ENCODE assay signal across 8 cellular contexts in the genomic region with DNA sequence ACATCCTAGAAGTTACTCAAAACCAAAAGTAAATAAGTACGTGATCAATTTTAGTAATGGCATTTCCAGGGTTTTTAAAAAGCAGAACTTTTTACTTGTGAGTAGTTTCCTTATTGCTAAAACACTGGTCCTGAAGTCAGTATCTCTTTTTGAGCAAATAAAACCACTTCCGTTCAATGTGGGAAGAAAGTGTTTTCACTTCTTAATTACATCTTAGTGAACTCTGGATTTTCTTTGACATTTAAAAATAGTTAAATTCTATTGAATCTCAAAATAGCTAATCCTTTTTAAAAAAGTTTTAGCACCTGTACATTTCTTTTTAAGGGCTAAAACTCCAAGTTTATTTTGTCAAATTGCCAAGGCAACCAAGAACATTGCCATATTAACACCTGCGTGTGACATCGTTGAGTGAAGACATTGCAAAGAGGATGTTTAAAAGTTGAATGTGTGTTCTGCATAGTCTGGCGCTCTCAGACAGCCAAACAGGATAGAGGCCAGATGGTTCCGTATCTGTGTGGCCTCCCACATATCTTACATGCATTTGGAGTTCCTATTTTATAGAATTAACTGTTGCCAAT. TPM values are rescaled to one million over a fixed set of nuclear protein-coding genes. Genes with fewer than 3 reads are reported as not detected.
DNase-seq lines count a peak whose midpoint lies in the region; ATAC-seq and TF ChIP-seq lines count a peak whose summit lies in the region.

No MANE protein-coding gene starts in this region.

- TF ChIP-seq CTCF in WTC11 (IDR thresholded peaks at IDR 0.05) (no peak), testis (IDR thresholded peaks at IDR 0.05) (no peak)

- no peaks in the 10 kb centered on the region; the same call in 1 of the 2 replicates for H3K27me3 Mint-ChIP-seq in WTC11 (ENCODE audit: low read depth)

- peak; percentile 93 for ATAC-seq in GM18907 (IDR thresholded peaks at IDR 0.05; ENCODE audit: unreplicated experiment)
- peak; percentile 81 for ATAC-seq in HG02678 (IDR thresholded peaks at IDR 0.05; ENCODE audit: unreplicated experiment)
- no peak for ATAC-seq in WTC11

- no peak overlapping the region for H3K27ac Mint-ChIP-seq in WTC11

- POLR2A ChIA-PET in WTC11 (lab: Charles Lee) = no interaction called here

- no peak for TF ChIP-seq POLR2A in testis (IDR thresholded peaks at IDR 0.05)

- intact Hi-C loops in testis (cut with DNase I; ENCODE audit: low total_unique reads) = no loop called here

- peaks cover 13% of the 10 kb centered on the region for H3K4me1 ChIP-seq in testis

- H3K27me3 ChIP-seq in testis = no peaks in the 10 kb centered on the region

- no peaks in the 10 kb centered on the region for H3K36me3 Mint-ChIP-seq in WTC11

- no peak overlapping the region for H3K4me3 ChIP-seq in testis

- WGBS in testis, 2 donors = 18 to 25% methylated on average over 6 of the region's 6 CpGs

- no peaks in the 10 kb centered on the region for H3K9me3 ChIP-seq in testis

- DNase-seq in NAMALWA (ENCODE audit: low spot score) (peak; percentile 95), WTC11 (ENCODE audit: low spot score) (no peak), NCI-H1417 treated with DMSO at 0.1 percent for 48 hours (lab: John Stamatoyannopoulos, UW) (no peak), NCI-H1930 (lab: John Stamatoyannopoulos, UW) (no peak), testis (no peak)
- DNase-seq in effector CD8-positive, alpha-beta T cell (lab: John Stamatoyannopoulos, UW) = peak; percentile 2

- H3K4me3 Mint-ChIP-seq in WTC11 = no peak overlapping the region

- CTCF ChIA-PET in WTC11 (lab: Charles Lee) = interaction anchor here (0.6 to 2.0 kb wide), 17 partner anchors 12 to 1068 kb away, joined by 3 to 36 read pairs (median 8); a partner anchor contains a TSS

- H3K4me1 Mint-ChIP-seq in WTC11 = peaks cover 8% of the 10 kb centered on the region

- no peaks in the 10 kb centered on the region for H3K36me3 ChIP-seq in testis (ENCODE audit: low read depth, missing control alignments)

- H3K27ac ChIP-seq in testis = no peak overlapping the region

- peaks cover 6% of the 10 kb centered on the region; the same call in 1 of the 2 replicates for H3K9me3 Mint-ChIP-seq in WTC11

TF ChIP-seq in WTC11, 78 proteins besides CTCF, POLR2A, EP300 and RAD21:
- TF ChIP-seq TCF7 (CRISPR knock-in tag; IDR thresholded peaks at IDR 0.05; ENCODE audit: low read depth) = no peak
- TF ChIP-seq, protein P1, sequence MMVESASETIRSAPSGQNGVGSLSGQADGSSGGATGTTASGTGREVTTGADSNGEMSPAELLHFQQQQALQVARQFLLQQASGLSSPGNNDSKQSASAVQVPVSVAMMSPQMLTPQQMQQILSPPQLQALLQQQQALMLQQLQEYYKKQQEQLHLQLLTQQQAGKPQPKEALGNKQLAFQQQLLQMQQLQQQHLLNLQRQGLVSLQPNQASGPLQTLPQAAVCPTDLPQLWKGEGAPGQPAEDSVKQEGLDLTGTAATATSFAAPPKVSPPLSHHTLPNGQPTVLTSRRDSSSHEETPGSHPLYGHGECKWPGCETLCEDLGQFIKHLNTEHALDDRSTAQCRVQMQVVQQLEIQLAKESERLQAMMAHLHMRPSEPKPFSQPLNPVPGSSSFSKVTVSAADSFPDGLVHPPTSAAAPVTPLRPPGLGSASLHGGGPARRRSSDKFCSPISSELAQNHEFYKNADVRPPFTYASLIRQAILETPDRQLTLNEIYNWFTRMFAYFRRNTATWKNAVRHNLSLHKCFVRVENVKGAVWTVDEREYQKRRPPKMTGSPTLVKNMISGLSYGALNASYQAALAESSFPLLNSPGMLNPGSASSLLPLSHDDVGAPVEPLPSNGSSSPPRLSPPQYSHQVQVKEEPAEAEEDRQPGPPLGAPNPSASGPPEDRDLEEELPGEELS (CRISPR knock-in tag; IDR thresholded peaks at IDR 0.05) = no peak
- TF ChIP-seq, protein P2, sequence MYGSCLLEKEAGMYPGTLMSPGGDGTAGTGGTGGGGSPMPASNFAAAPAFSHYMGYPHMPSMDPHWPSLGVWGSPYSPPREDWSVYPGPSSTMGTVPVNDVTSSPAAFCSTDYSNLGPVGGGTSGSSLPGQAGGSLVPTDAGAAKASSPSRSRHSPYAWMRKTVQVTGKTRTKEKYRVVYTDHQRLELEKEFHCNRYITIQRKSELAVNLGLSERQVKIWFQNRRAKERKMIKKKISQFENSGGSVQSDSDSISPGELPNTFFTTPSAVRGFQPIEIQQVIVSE (CRISPR knock-in tag; IDR thresholded peaks at IDR 0.05; ENCODE audit: borderline replicate concordance) = no peak
- TF ChIP-seq CBFB (CRISPR knock-in tag; IDR thresholded peaks at IDR 0.05; ENCODE audit: low read depth) = no peak
- no peak for TF ChIP-seq EMX1 (CRISPR knock-in tag; IDR thresholded peaks at IDR 0.05)
- TF ChIP-seq, protein P3, sequence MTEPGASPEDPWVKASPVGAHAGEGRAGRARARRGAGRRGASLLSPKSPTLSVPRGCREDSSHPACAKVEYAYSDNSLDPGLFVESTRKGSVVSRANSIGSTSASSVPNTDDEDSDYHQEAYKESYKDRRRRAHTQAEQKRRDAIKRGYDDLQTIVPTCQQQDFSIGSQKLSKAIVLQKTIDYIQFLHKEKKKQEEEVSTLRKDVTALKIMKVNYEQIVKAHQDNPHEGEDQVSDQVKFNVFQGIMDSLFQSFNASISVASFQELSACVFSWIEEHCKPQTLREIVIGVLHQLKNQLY (CRISPR knock-in tag; IDR thresholded peaks at IDR 0.05) = no peak
- no peak for TF ChIP-seq PRRX2 (CRISPR knock-in tag; IDR thresholded peaks at IDR 0.05)
- no peak for TF ChIP-seq IRF2 (CRISPR knock-in tag; IDR thresholded peaks at IDR 0.05; ENCODE audit: borderline replicate concordance, low read depth)
- no peak for TF ChIP-seq ESRRA (CRISPR knock-in tag; IDR thresholded peaks at IDR 0.05; ENCODE audit: borderline replicate concordance)
- TF ChIP-seq TEAD4 (CRISPR knock-in tag; IDR thresholded peaks at IDR 0.05) = no peak
- TF ChIP-seq OVOL2 (CRISPR knock-in tag; IDR thresholded peaks at IDR 0.05; ENCODE audit: borderline replicate concordance) = no peak
- TF ChIP-seq ZNF138 (CRISPR knock-in tag; conservative IDR thresholded peaks at IDR 0.05) = no peak
- TF ChIP-seq, protein P4, sequence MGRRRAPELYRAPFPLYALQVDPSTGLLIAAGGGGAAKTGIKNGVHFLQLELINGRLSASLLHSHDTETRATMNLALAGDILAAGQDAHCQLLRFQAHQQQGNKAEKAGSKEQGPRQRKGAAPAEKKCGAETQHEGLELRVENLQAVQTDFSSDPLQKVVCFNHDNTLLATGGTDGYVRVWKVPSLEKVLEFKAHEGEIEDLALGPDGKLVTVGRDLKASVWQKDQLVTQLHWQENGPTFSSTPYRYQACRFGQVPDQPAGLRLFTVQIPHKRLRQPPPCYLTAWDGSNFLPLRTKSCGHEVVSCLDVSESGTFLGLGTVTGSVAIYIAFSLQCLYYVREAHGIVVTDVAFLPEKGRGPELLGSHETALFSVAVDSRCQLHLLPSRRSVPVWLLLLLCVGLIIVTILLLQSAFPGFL (CRISPR knock-in tag; IDR thresholded peaks at IDR 0.05; ENCODE audit: borderline replicate concordance) = no peak

RNA-seq across cellular contexts. Expression of a gene that starts 17.2 kb away (rescaled TPM):
- total RNA-seq in WTC11 (2021) (not detected in 3 replicates), testis (under 1 TPM; 0.62 to 0.71 TPM)
- not detected for polyA plus RNA-seq in testis (ENCODE audit: insufficient read depth, low read depth, low replicate concordance)

RNA-seq across cellular contexts. Expression of a gene that starts 50.5 kb away (rescaled TPM):
- total RNA-seq in WTC11 (2021) (2.1 to 2.7 TPM (median 2.6 TPM) in 3 replicates), testis (10 to 100 TPM; 15.8 to 17.3 TPM)
- 14.5 TPM for polyA plus RNA-seq in testis (ENCODE audit: insufficient read depth, low read depth, low replicate concordance)

RNA-seq across cellular contexts. Expression of a gene that starts 53.7 kb away (rescaled TPM):
- total RNA-seq in WTC11 (2021) (27.0 to 29.0 TPM (median 28.1 TPM) in 3 replicates), testis (100 to 1,000 TPM in 1 of 2 donors, 10 to 100 TPM in 1; 99.0 to 126 TPM)
- polyA plus RNA-seq in testis (ENCODE audit: insufficient read depth, low read depth, low replicate concordance) = 215 TPM

Comparison
In these comparisons a context has a peak if more than half of its experiments do, and no peak if none do; other contexts are left out.
1. DNase-seq: peak in NAMALWA (single experiment) and effector CD8-positive, alpha-beta T cell (single experiment); none in WTC11 (single experiment), NCI-H1417 treated with DMSO at 0.1 percent for 48 hours (single experiment), NCI-H1930 (0 of 2) and testis (single experiment).